Comparison of ENCODE assay signal across 10 cellular contexts in the genomic region with DNA sequence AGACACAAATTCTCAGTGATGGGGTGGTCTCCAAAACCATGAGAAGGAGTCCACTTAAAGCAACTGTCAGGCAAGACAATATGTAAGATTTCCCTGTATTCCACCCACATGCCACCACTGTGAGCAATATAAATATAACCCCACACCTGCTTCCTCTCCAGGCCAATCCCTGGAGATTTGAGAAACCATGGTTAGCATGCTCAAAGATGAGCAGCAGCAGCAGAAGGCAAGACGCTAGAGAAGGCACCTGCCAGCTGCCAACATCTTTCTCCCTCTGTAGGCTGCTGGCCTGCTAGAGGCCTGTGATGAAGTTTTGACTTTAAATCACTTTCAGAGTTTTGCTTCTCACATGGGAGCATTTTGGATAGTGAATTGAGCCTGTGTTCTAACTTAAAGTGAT. TPM values are rescaled to one million over a fixed set of nuclear protein-coding genes. Genes with fewer than 3 reads are reported as not detected.
DNase-seq lines count a peak whose midpoint lies in the region; ATAC-seq and TF ChIP-seq lines count a peak whose summit lies in the region.
"Had no signal": no experiment of that assay in that cellular context is flagged by ENCODE, and none has a peak within 500 bp of the region (broad histone marks: within the 10 kb centered on the region; RNA-seq: fewer than 3 reads in every experiment).

No MANE protein-coding gene starts in this region.

- no peaks in the 10 kb centered on the region for H4K20me1 ChIP-seq in PC-9 (ENCODE audit: insufficient read depth)

- no peak for TF ChIP-seq EP300 in gastroesophageal sphincter (IDR thresholded peaks at IDR 0.05)

- no peaks in the 10 kb centered on the region for H3K36me3 ChIP-seq in PC-9 (ENCODE audit: low read depth)
- no peaks in the 10 kb centered on the region for H3K36me3 ChIP-seq in gastroesophageal sphincter
- no peaks in the 10 kb centered on the region; the same call in 1 of the 2 replicates for H3K36me3 ChIP-seq in MG63
- H3K36me3 ChIP-seq in H7 (replicated peaks; ENCODE audit: control insufficient read depth, insufficient read depth, low read length) = no peaks in the 10 kb centered on the region

- BruUV-seq in PC-9 (replicated peaks; lab: Mats Ljungman, UMichigan) = no TSS peak

- CTCF ChIA-PET in PC-9 (lab: Charles Lee) = no interaction called here

- no peaks in the 10 kb centered on the region for H3K9me2 ChIP-seq in PC-9 (ENCODE audit: insufficient read depth)

- TF ChIP-seq POLR2A in gastroesophageal sphincter (IDR thresholded peaks at IDR 0.05) = no peak

- H3K4me3 ChIP-seq in PC-9 (no peak overlapping the region), gastroesophageal sphincter (no peak overlapping the region), skin epidermis (no peak overlapping the region), MG63 (no peak overlapping the region), H7 (ENCODE audit: insufficient read depth, low read depth, low read length) (no peak overlapping the region)

- H3K9me3 ChIP-seq in PC-9 (ENCODE audit: insufficient read depth, low read depth) (no peaks in the 10 kb centered on the region), gastroesophageal sphincter (no peaks in the 10 kb centered on the region), MG63 (no peaks in the 10 kb centered on the region; the same call in 1 of the 2 replicates)

- 17% methylated on average over 1 of the region's 1 CpG; no CpG with 5 or more reads in 1 of the 2 donors for WGBS in gastroesophageal sphincter (ENCODE audit: low coverage in 1 of 2), 2 donors

- peaks cover 20% of the 10 kb centered on the region; the same call in 1 of the 2 replicates for H3F3A ChIP-seq in PC-9 (ENCODE audit: insufficient read depth, low read depth)

- POLR2A ChIA-PET in PC-9 (lab: Charles Lee; ENCODE audit: unreplicated experiment) = no interaction called here

- H3K27ac ChIP-seq in PC-9 (peak overlapping the region; percentile 51), gastroesophageal sphincter (peak overlapping the region; percentile 59 to 74 (median 68)), skin epidermis (peak overlapping the region in 19 of 21 experiments; percentile 8 to 92 (median 73))

- intact Hi-C loops in PC-9 (cut with micrococcal nuclease; ENCODE audit: unreplicated experiment) = no loop called here

- no peak for TF ChIP-seq CTCF in PC-9 (conservative IDR thresholded peaks at IDR 0.05)
- no peak for TF ChIP-seq CTCF in gastroesophageal sphincter (IDR thresholded peaks at IDR 0.05)

- H2AFZ ChIP-seq in PC-9 = no peak overlapping the region

- H3K79me2 ChIP-seq in PC-9 (ENCODE audit: low read depth) = peaks cover 6% of the 10 kb centered on the region

- DNase-seq in PC-9 (no peak), NCI-H1417 treated with DMSO at 0.1 percent for 48 hours (lab: John Stamatoyannopoulos, UW) (no peak), MG63 (no peak), H7 (no peak)
- DNase-seq in central memory CD4-positive, alpha-beta T cell = no peak
- DNase-seq: glutamatergic neuron, NCI-H2081 treated with DMSO at 0.1 percent for 48 hours had no signal

- H3K4me1 ChIP-seq in PC-9 (replicated peaks; ENCODE audit: insufficient read depth) = peaks cover 19% of the 10 kb centered on the region
- H3K4me1 ChIP-seq in gastroesophageal sphincter = peaks cover 2 to 21% (median 6%) of the 10 kb centered on the region in 3 donors

- H3K4me2 ChIP-seq in PC-9 = peak overlapping the region; percentile 26; the same call in 1 of the 2 replicates

- H3K27me3 ChIP-seq in PC-9 (ENCODE audit: insufficient read depth, low read depth) (no peaks in the 10 kb centered on the region), gastroesophageal sphincter (no peaks in the 10 kb centered on the region), MG63 (no peaks in the 10 kb centered on the region), H7 (ENCODE audit: control insufficient read depth, insufficient read depth, low read length) (no peaks in the 10 kb centered on the region)

- peak; percentile 50 for ATAC-seq in GM18502 (IDR thresholded peaks at IDR 0.05; ENCODE audit: poor library complexity, unreplicated experiment)
- ATAC-seq in gastroesophageal sphincter = no peak

RNA-seq across cellular contexts. Expression of a gene that starts 7.9 kb away (rescaled TPM):
- total RNA-seq in PC-9 (2021) (49.6 and 63.3 TPM in 2 replicates), gastroesophageal sphincter (100 to 1,000 TPM; 256 to 921 (median 488) TPM)
- 33.0 and 51.1 TPM in 2 replicates for total RNA-seq in MG63 (2014; rRNA removed; shearing (Covaris generic); ENCODE audit: low replicate concordance)
- 90.8 and 114 TPM in 2 replicates for total RNA-seq in H7 (2014; rRNA removed; shearing (Covaris generic))

RNA-seq across cellular contexts. Expression of a gene that starts 26.3 kb away (rescaled TPM):
- total RNA-seq in PC-9 (2021) (44.7 and 46.5 TPM in 2 replicates), gastroesophageal sphincter (100 to 1,000 TPM in 1 of 4 donors, 10 to 100 TPM in 3; 52.1 to 123 (median 79.9) TPM)
- total RNA-seq in MG63 (2014; rRNA removed; shearing (Covaris generic); ENCODE audit: low replicate concordance) = 65.3 and 94.1 TPM in 2 replicates
- 58.1 and 63.1 TPM in 2 replicates for total RNA-seq in H7 (2014; rRNA removed; shearing (Covaris generic))
